Comparison of ENCODE assay signal across 8 cellular contexts in the genomic region with DNA sequence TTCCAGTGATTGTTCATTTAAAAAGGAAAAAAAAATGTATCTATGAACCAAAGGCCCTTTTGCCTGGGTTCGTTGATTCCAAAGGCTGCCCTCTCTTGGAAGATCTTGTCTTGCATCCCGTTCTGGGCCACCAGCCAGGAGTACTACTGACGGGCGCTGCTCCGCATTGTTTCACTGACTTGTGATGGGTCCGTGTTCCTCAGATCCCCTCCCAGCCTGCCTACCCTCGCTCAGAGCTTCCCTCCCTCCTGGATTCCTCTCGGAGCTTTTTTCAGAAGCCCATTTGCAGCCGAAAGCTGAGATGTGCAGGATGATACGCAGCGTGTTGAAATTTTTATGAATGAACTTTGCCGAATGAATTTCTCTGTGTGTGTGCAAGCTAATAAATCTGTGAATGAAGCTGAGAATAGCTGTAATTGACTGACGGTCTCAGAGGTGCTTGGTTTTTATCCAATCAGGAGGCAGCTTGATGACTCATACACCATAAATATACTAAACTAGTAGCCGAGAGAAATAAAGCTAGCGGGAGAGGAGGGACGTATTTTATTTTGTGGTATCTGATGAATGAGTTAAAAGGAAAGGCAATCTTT. TPM values are rescaled to one million over a fixed set of nuclear protein-coding genes. Genes with fewer than 3 reads are reported as not detected.
DNase-seq lines count a peak whose midpoint lies in the region; ATAC-seq, FAIRE-seq and TF ChIP-seq lines count a peak whose summit lies in the region.

A gene with protein sequence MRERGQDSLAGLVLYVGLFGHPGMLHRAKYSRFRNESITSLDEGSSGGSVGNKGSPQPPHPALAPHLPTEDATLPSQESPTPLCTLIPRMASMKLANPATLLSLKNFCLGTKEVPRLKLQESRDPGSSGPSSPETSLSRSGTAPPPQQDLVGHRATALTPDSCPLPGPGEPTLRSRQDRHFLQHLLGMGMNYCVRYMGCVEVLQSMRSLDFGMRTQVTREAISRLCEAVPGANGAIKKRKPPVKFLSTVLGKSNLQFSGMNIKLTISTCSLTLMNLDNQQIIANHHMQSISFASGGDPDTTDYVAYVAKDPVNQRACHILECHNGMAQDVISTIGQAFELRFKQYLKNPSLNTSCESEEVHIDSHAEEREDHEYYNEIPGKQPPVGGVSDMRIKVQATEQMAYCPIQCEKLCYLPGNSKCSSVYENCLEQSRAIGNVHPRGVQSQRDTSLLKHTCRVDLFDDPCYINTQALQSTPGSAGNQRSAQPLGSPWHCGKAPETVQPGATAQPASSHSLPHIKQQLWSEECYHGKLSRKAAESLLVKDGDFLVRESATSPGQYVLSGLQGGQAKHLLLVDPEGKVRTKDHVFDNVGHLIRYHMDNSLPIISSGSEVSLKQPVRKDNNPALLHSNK (minus strand): TSS at position 396 of the 590 bp plus-strand sequence. CDS start 904 bp downstream, outside the sequence.

- H3K9ac ChIP-seq in kidney (ENCODE audit: low read length in 2 of 2), result no peak within 1 kb of the TSS
- H3K9ac ChIP-seq in skeletal muscle tissue (ENCODE audit: low read depth in 1 of 3, low read length in 3 of 3), result peak within 1 kb of the TSS; percentile 48 to 79 (median 58)

- H3K9me3 ChIP-seq in RWPE2 (ENCODE audit: severe bottlenecking) (no peaks in the 10 kb centered on the region), kidney (ENCODE audit: control insufficient read depth in 1 of 2, low read length in 2 of 2) (no peaks in the 10 kb centered on the region), skeletal muscle tissue (ENCODE audit: control insufficient read depth in 3 of 3, low read length in 3 of 3) (no peaks in the 10 kb centered on the region)

- intact Hi-C loops in kidney (cut with DNase I), result no loop called here

- TF ChIP-seq CTCF in RWPE2 (IDR thresholded peaks at IDR 0.05; ENCODE audit: poor library complexity, severe bottlenecking), result peak; percentile 75
- TF ChIP-seq CTCF in kidney (IDR thresholded peaks at IDR 0.05; ENCODE audit: borderline replicate concordance, extremely low read depth, insufficient read depth), result no peak

- H3K36me3 ChIP-seq in RWPE2 (ENCODE audit: low read depth) (no peaks in the 10 kb centered on the region), kidney (ENCODE audit: control insufficient read depth in 1 of 2, insufficient read depth in 2 of 2, low read length in 2 of 2) (no peaks in the 10 kb centered on the region), skeletal muscle tissue (ENCODE audit: control insufficient read depth in 3 of 3, insufficient read depth in 3 of 3, low read length in 3 of 3) (no peaks in the 10 kb centered on the region)

- no peak for FAIRE-seq in kidney (lab: Jason Lieb, UNC)

- H3K4me3 ChIP-seq in RWPE2 (ENCODE audit: severe bottlenecking) (peak within 1 kb of the TSS; percentile 27), kidney (ENCODE audit: low read length in 2 of 2) (peak within 1 kb of the TSS; percentile 52 to 58), skeletal muscle tissue (ENCODE audit: low read length in 3 of 3) (peak within 1 kb of the TSS; percentile 75 to 77 (median 76))

- peak within 1 kb of the TSS; percentile 70 for H3K4me3 Mint-ChIP-seq in activated T-cell treated with anti-CD3 and anti-CD28 coated beads, Interleukin-2, amount 50 U/mL, for 4 hours

- H3K4me1 Mint-ChIP-seq in activated T-cell treated with anti-CD3 and anti-CD28 coated beads, Interleukin-2, amount 50 U/mL, for 4 hours (ENCODE audit: low read depth), result peaks cover 32% of the 10 kb centered on the region

- no peaks in the 10 kb centered on the region for H3K9me3 Mint-ChIP-seq in activated T-cell treated with anti-CD3 and anti-CD28 coated beads, Interleukin-2, amount 50 U/mL, for 4 hours

- peaks cover 43% of the 10 kb centered on the region for H3K27me3 Mint-ChIP-seq in activated T-cell treated with anti-CD3 and anti-CD28 coated beads, Interleukin-2, amount 50 U/mL, for 4 hours (ENCODE audit: low read depth)

- H3K36me3 Mint-ChIP-seq in activated T-cell treated with anti-CD3 and anti-CD28 coated beads, Interleukin-2, amount 50 U/mL, for 4 hours (ENCODE audit: insufficient read depth), result peaks cover 2% of the 10 kb centered on the region

- H3K27ac ChIP-seq in RWPE2 (ENCODE audit: poor library complexity, severe bottlenecking) (no peak within 1 kb of the TSS), kidney (ENCODE audit: low read depth in 2 of 2, low read length in 2 of 2) (no peak within 1 kb of the TSS), skeletal muscle tissue (ENCODE audit: low read depth, low read length) (no peak within 1 kb of the TSS)

- H3K4me1 ChIP-seq in RWPE2 (ENCODE audit: insufficient read depth, poor library complexity, severe bottlenecking) (peaks cover 12% of the 10 kb centered on the region), kidney (ENCODE audit: control insufficient read depth in 1 of 2, insufficient read depth in 1 of 2, low read depth in 1 of 2, low read length in 2 of 2) (peaks cover 9 to 10% of the 10 kb centered on the region in 2 donors), skeletal muscle tissue (ENCODE audit: control insufficient read depth in 3 of 3, insufficient read depth in 3 of 3, low read length in 3 of 3) (peaks cover 21 to 23% (median 21%) of the 10 kb centered on the region in 3 donors)

- no peaks in the 10 kb centered on the region for H3K27me3 ChIP-seq in RWPE2 (ENCODE audit: insufficient read depth, poor library complexity, severe bottlenecking)
- H3K27me3 ChIP-seq in skeletal muscle tissue (ENCODE audit: control insufficient read depth in 3 of 3, insufficient read depth in 3 of 3, low read length in 3 of 3), result peaks cover 0 to 4% (median 2%) of the 10 kb centered on the region in 3 donors

- peak; percentile 51 to 62 for ATAC-seq in activated T-cell treated with anti-CD3 and anti-CD28 coated beads, Interleukin-2, amount 50 U/mL, for 4 hours
- ATAC-seq in RWPE2 (ENCODE audit: low read depth) (peak; percentile 70), HG02840 (IDR thresholded peaks at IDR 0.05; ENCODE audit: low FRiP score, unreplicated experiment) (no peak)

- no peak for DNase-seq in activated T-cell treated with anti-CD3 and anti-CD28 coated beads, Interleukin-2, amount 50 U/mL, for 4 hours
- DNase-seq in activated T-cell treated with anti-CD3 and anti-CD28 coated beads for 4 hours (no peak), HT1080 (ENCODE audit: low read depth) (peak; percentile 84), RWPE2 (ENCODE audit: low spot score) (peak; percentile 84), dermis blood vessel endothelial cell (peak; percentile 82), kidney (peak; percentile 82)

RNA-seq across cellular contexts. Expression of the gene that starts here (rescaled TPM):
- 1 to 10 TPM; 1.7 to 2.3 (median 2.2) TPM for total RNA-seq in activated T-cell treated with anti-CD3 and anti-CD28 coated beads, Interleukin-2, amount 50 U/mL, for 4 hours
- 1.0 and 2.0 TPM in 2 replicates for total RNA-seq in HT1080 (2014; rRNA removed; shearing (Covaris generic))
- 1.6 and 2.1 TPM in 2 replicates for polyA plus RNA-seq in HT1080 (2015; cell fraction: cytosol; rRNA removed)
- 2.9 and 4.1 TPM in 2 replicates for polyA plus RNA-seq in HT1080 (2015; cell fraction: nucleus; rRNA removed)
- total RNA-seq in dermis blood vessel endothelial cell, result 0.17 and 0.23 TPM in 2 replicates
- 0.50 TPM for total RNA-seq in kidney
- 0.47 TPM for polyA plus RNA-seq in kidney (ENCODE audit: insufficient read depth, low read depth, low replicate concordance)
- total RNA-seq in skeletal muscle tissue, result 2.1 TPM

Comparison
In these comparisons a context has a peak if more than half of its experiments do, and no peak if none do; other contexts are left out.
1. Peak in DNase-seq in dermis blood vessel endothelial cell; RNA of the gene not detected or under 1 TPM.
2. Peak in DNase-seq and H3K4me3 ChIP-seq in kidney; RNA of the gene not detected or under 1 TPM.
3. DNase-seq: peak in HT1080 (single experiment) and RWPE2 (single experiment); none in activated T-cell treated with anti-CD3 and anti-CD28 coated beads, Interleukin-2, amount 50 U/mL, for 4 hours (single experiment) and activated T-cell treated with anti-CD3 and anti-CD28 coated beads for 4 hours (single experiment).
4. H3K9ac ChIP-seq: peak in skeletal muscle tissue (3 of 3); none in kidney (0 of 2).
5. Peak in every context shown above with its lines, with median percentiles within 50 percentile points of each other: H3K4me3 ChIP-seq.